25 cellular contexts compared by ENCODE assay signal in the genomic region with DNA sequence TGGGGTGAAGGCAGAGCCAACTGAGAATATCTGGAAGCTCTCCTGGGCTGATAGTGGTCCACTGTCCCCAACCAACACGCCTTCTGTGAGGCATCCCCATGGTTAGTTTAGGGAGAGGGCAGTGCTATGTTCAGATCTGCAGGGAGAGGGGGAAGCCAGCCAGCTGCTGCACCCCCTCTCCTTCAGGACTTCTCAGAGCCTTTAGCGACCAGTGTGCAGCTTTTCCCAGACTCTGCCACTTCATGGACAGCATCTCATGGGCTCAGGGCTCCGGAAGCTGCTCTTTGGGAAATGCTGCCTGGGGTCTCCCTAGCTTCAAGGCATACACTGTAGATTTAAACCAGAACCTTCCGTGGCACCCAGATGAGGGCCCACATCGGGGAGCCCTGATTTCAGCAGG. TPM values are rescaled to one million over a fixed set of nuclear protein-coding genes. Genes with fewer than 3 reads are reported as not detected.
DNase-seq lines count a peak whose midpoint lies in the region; ATAC-seq, FAIRE-seq and TF ChIP-seq lines count a peak whose summit lies in the region.
"Had no signal": no experiment of that assay in that cellular context is flagged by ENCODE, and none has a peak within 500 bp of the region (broad histone marks: within the 10 kb centered on the region; RNA-seq: fewer than 3 reads in every experiment).

No MANE protein-coding gene starts in this region.

- WGBS in K562 (ENCODE audit: insufficient coverage, low coverage, missing lambda C conversion rate), result 100% methylated on average over 5 of the region's 5 CpGs

- POLR2A ChIA-PET in K562 (lab: Yijun Ruan, JAX), result interaction anchor here (0.7 kb wide), 1 partner anchor 89 kb away, joined by 3 read pairs; no protein-coding TSS in a partner anchor

- H3K27me3 ChIP-seq in K562 (ENCODE audit: control insufficient read depth in 2 of 2, insufficient read depth in 2 of 2, low read length in 2 of 2), result no peaks in the 10 kb centered on the region
- H3K27me3 ChIP-seq: MG63 had no signal

- H3K9me3 ChIP-seq in K562 (replicated peaks; ENCODE audit: control insufficient read depth, insufficient read depth, low read depth, low read length), result no peaks in the 10 kb centered on the region
- H3K9me3 ChIP-seq: MG63 had no signal

- H2AFZ ChIP-seq in K562 (ENCODE audit: low read depth, low read length), result no peak overlapping the region
- H2AFZ ChIP-seq: GM23248 had no signal

- H3K36me3 Mint-ChIP-seq in T-helper 2 cell treated with Interferon-gamma antibody and Interleukin-4, amounts not matched to agents 5 μg/mL and 100 μg/mL, for 36 hours (ENCODE audit: low read depth), result peaks cover 53% of the 10 kb centered on the region
- H3K36me3 Mint-ChIP-seq in activated naive CD8-positive, alpha-beta T cell treated with anti-CD3 and anti-CD28 coated beads for 36 hours, result peaks cover 6% of the 10 kb centered on the region
- H3K36me3 Mint-ChIP-seq in activated naive CD8-positive, alpha-beta T cell treated with anti-CD3 and anti-CD28 coated beads, Interleukin-2, amount 50 U/mL, for 24 hours (ENCODE audit: low read depth), result peaks cover 14% of the 10 kb centered on the region

- no peak for TF ChIP-seq POLR2A in K562 (conservative IDR thresholded peaks at IDR 0.05)

- no peak overlapping the region for H3K27ac ChIP-seq in K562 (ENCODE audit: extremely low read depth, low read depth, low read length)
- H3K27ac ChIP-seq: 22Rv1, C4-2B, GM23248 had no signal

- no peaks in the 10 kb centered on the region for H3K27me3 Mint-ChIP-seq in T-helper 2 cell treated with Interferon-gamma antibody and Interleukin-4, amounts not matched to agents 5 μg/mL and 100 μg/mL, for 36 hours (ENCODE audit: low read depth)
- H3K27me3 Mint-ChIP-seq in activated naive CD8-positive, alpha-beta T cell treated with anti-CD3 and anti-CD28 coated beads for 36 hours, result no peaks in the 10 kb centered on the region
- no peaks in the 10 kb centered on the region for H3K27me3 Mint-ChIP-seq in activated naive CD8-positive, alpha-beta T cell treated with anti-CD3 and anti-CD28 coated beads, Interleukin-2, amount 50 U/mL, for 24 hours
- H3K27me3 Mint-ChIP-seq: B cell had no signal

- no peak overlapping the region for H3K4me2 ChIP-seq in K562 (ENCODE audit: insufficient read depth, low read length)

- H3K4me1 ChIP-seq in K562 (replicated peaks in 1 of 2; ENCODE audit: control insufficient read depth in 2 of 2, insufficient read depth in 2 of 2, low read length in 2 of 2), result peaks cover 0 to 2% of the 10 kb centered on the region in 2 experiments; a peak in 1 of 5 replicates

- H3K9ac ChIP-seq in K562 (ENCODE audit: insufficient read depth in 1 of 2, low read depth in 2 of 2, low read length in 2 of 2), result no peak overlapping the region; a peak in 1 of 4 replicates
- H3K9ac ChIP-seq: GM23248 had no signal

- H3K27ac Mint-ChIP-seq in T-helper 2 cell treated with Interferon-gamma antibody and Interleukin-4, amounts not matched to agents 5 μg/mL and 100 μg/mL, for 36 hours, result peak overlapping the region; percentile 31
- H3K27ac Mint-ChIP-seq in activated naive CD8-positive, alpha-beta T cell treated with anti-CD3 and anti-CD28 coated beads for 36 hours, result peak overlapping the region; percentile 20
- H3K27ac Mint-ChIP-seq in activated naive CD8-positive, alpha-beta T cell treated with anti-CD3 and anti-CD28 coated beads, Interleukin-2, amount 50 U/mL, for 24 hours, result no peak overlapping the region
- H3K27ac Mint-ChIP-seq: B cell had no signal

- H3K4me3 Mint-ChIP-seq in T-helper 2 cell treated with Interferon-gamma antibody and Interleukin-4, amounts not matched to agents 5 μg/mL and 100 μg/mL, for 36 hours, result no peak overlapping the region
- no peak overlapping the region for H3K4me3 Mint-ChIP-seq in activated naive CD8-positive, alpha-beta T cell treated with anti-CD3 and anti-CD28 coated beads for 36 hours
- no peak overlapping the region for H3K4me3 Mint-ChIP-seq in activated naive CD8-positive, alpha-beta T cell treated with anti-CD3 and anti-CD28 coated beads, Interleukin-2, amount 50 U/mL, for 24 hours
- H3K4me3 Mint-ChIP-seq: B cell had no signal

- H3K79me2 ChIP-seq in K562 (ENCODE audit: control insufficient read depth, insufficient read depth, low read length), result no peaks in the 10 kb centered on the region

- H3K9me3 Mint-ChIP-seq in T-helper 2 cell treated with Interferon-gamma antibody and Interleukin-4, amounts not matched to agents 5 μg/mL and 100 μg/mL, for 36 hours, result no peaks in the 10 kb centered on the region
- no peaks in the 10 kb centered on the region for H3K9me3 Mint-ChIP-seq in activated naive CD8-positive, alpha-beta T cell treated with anti-CD3 and anti-CD28 coated beads for 36 hours
- no peaks in the 10 kb centered on the region for H3K9me3 Mint-ChIP-seq in activated naive CD8-positive, alpha-beta T cell treated with anti-CD3 and anti-CD28 coated beads, Interleukin-2, amount 50 U/mL, for 24 hours

- no peaks in the 10 kb centered on the region for H4K20me1 ChIP-seq in K562 (replicated peaks; ENCODE audit: control insufficient read depth, insufficient read depth, low read length)

- no peak overlapping the region for H3K4me3 ChIP-seq in K562
- H3K4me3 ChIP-seq: GM23248, MG63 had no signal

- TF ChIP-seq EP300 in K562 (IDR thresholded peaks at IDR 0.05; ENCODE audit: low read length), result no peak

- ATAC-seq in activated naive CD8-positive, alpha-beta T cell treated with anti-CD3 and anti-CD28 coated beads, Interleukin-2, amount 50 U/mL, for 24 hours, result no peak
- no peak for ATAC-seq in K562
- ATAC-seq: PC-3 had no signal

- no peak for TF ChIP-seq RAD21 in K562 (CRISPR knock-in tag; conservative IDR thresholded peaks at IDR 0.05 in 1 of 2, IDR thresholded peaks at IDR 0.05 in 1 of 2)

- CTCF ChIA-PET in K562 (lab: Yijun Ruan, JAX; ENCODE audit: low intra/inter-chr PET ratio), result no interaction called here

- peaks cover 8% of the 10 kb centered on the region for H3K4me1 Mint-ChIP-seq in T-helper 2 cell treated with Interferon-gamma antibody and Interleukin-4, amounts not matched to agents 5 μg/mL and 100 μg/mL, for 36 hours (ENCODE audit: low read depth)
- H3K4me1 Mint-ChIP-seq in activated naive CD8-positive, alpha-beta T cell treated with anti-CD3 and anti-CD28 coated beads for 36 hours, result peaks cover 12% of the 10 kb centered on the region
- peaks cover 22% of the 10 kb centered on the region for H3K4me1 Mint-ChIP-seq in activated naive CD8-positive, alpha-beta T cell treated with anti-CD3 and anti-CD28 coated beads, Interleukin-2, amount 50 U/mL, for 24 hours

- H3K9me1 ChIP-seq in K562 (ENCODE audit: control insufficient read depth, insufficient read depth, low read length), result no peaks in the 10 kb centered on the region

- FAIRE-seq in K562 (lab: Jason Lieb, UNC), result no peak
- FAIRE-seq: GM18507, HTR-8/SVneo had no signal

- in situ Hi-C loops in K562 (cut with MboI), result no loop called here

- peaks cover 71% of the 10 kb centered on the region for H3K36me3 ChIP-seq in K562 (ENCODE audit: control insufficient read depth, insufficient read depth, low read length)

- no peak for TF ChIP-seq CTCF in K562 (IDR thresholded peaks at IDR 0.05 in 2 of 3, conservative IDR thresholded peaks at IDR 0.05 in 1 of 3; ENCODE audit: insufficient read depth in 2 of 3, low read depth in 1 of 3, low read length in 3 of 3)

- no TSS peak for BruUV-seq in K562 (replicated peaks; lab: Mats Ljungman, UMichigan)

- no peak for DNase-seq in T-helper 2 cell treated with Interferon-gamma antibody and Interleukin-4, amounts not matched to agents 5 μg/mL and 100 μg/mL, for 36 hours (ENCODE audit: low spot score)
- DNase-seq in T-helper 2 cell (no peak), K562 (ENCODE audit: extremely low read depth in 1 of 4, low spot score in 3 of 4) (no peak), cerebellum (ENCODE audit: low spot score) (no peak), SKM-1 treated with dmso at 0.1 percent for 144 hours (lab: John Stamatoyannopoulos, UW; ENCODE audit: unreplicated experiment) (no peak)
- no peak for DNase-seq in activated naive CD8-positive, alpha-beta T cell treated with anti-CD3 and anti-CD28 coated beads for 36 hours
- DNase-seq in activated naive CD8-positive, alpha-beta T cell treated with anti-CD3 and anti-CD28 coated beads, Interleukin-2, amount 50 U/mL, for 24 hours, result no peak
- DNase-seq: Calu3; DMS153; DND-41; GM23248; H7; KG1; MG63; NCI-H2029; NCI-H446; NCI-H526; NCI-H82; NK-92 treated with Interleukin-12 subunit alpha and Interleukin-12 subunit beta, amount 100 ng/mL, for 24 hours; PC-3 had no signal

- intact Hi-C loops in K562 (cut with micrococcal nuclease), result no loop called here

RNA-seq across cellular contexts. Expression of a gene that starts 33.5 kb away (rescaled TPM):
- total RNA-seq in activated naive CD8-positive, alpha-beta T cell treated with anti-CD3 and anti-CD28 coated beads for 36 hours, result 10 to 100 TPM; 14.3 to 14.8 TPM
- 12.5 and 36.8 TPM in 2 replicates for total RNA-seq in K562 (2011; cell fraction: chromatin; rRNA removed; ENCODE audit: low replicate concordance)
- total RNA-seq in K562 (2011; cell fraction: nucleolus; rRNA removed), result 63.2 and 77.4 TPM in 2 replicates
- 32.4 and 49.3 TPM in 2 replicates for total RNA-seq in K562 (2011; cell fraction: nucleoplasm; rRNA removed)
- 28.1 and 34.4 TPM in 2 replicates for total RNA-seq in K562 (2014; rRNA removed)
- 7.4 and 8.0 TPM in 2 replicates for total RNA-seq in K562 (2014; rRNA removed; fragmentation: Illumina TruSeq; extraction: Trizol)
- 22.7 and 23.5 TPM in 2 replicates for total RNA-seq in K562 (2015; rRNA removed; fragmentation: Illumina TruSeq; extraction: Trizol)
- 25.5 and 28.2 TPM in 2 replicates for total RNA-seq in K562 (2021)
- polyA plus RNA-seq in K562 (2011; rRNA removed), result 26.1 and 27.9 TPM in 2 replicates
- 33.2 and 47.1 TPM in 2 replicates for polyA plus RNA-seq in K562 (2011; cell fraction: cytosol; rRNA removed)
- 10.9 and 12.8 TPM in 2 replicates for polyA plus RNA-seq in K562 (2011; cell fraction: nucleus; rRNA removed)
- 28.9 and 42.7 TPM in 2 replicates for polyA plus RNA-seq in K562 (2012)
- polyA plus RNA-seq in K562 (2014; fragmentation: Illumina TruSeq; extraction: Trizol), result 9.6 and 18.6 TPM in 2 replicates
- 1 to 10 TPM in 1 of 2 experiments, under 1 TPM in 1; 0.86 to 5.9 TPM for polyA plus RNA-seq in K562 (2014; fragmentation: Nextera tagmentation; extraction: Ambion mirVana)
- 29.3 and 30.2 TPM in 2 replicates for polyA plus RNA-seq in K562 (2014; rRNA removed)
- polyA minus RNA-seq in K562 (2011; rRNA and poly(A)+ RNA removed), result 11.8 and 20.7 TPM in 2 replicates
- 14.7 and 14.8 TPM in 2 replicates for polyA minus RNA-seq in K562 (2011; cell fraction: cytosol; rRNA and poly(A)+ RNA removed)
- 4.3 and 6.6 TPM in 2 replicates for polyA minus RNA-seq in K562 (2011; cell fraction: nucleus; rRNA and poly(A)+ RNA removed)
- total RNA-seq in cerebellum, result 8.0 TPM

RNA-seq across cellular contexts. Expression of a gene that starts 45.7 kb away (rescaled TPM):
- total RNA-seq in activated naive CD8-positive, alpha-beta T cell treated with anti-CD3 and anti-CD28 coated beads for 36 hours, result 1 to 10 TPM; 1.8 to 2.0 TPM
- 0.83 TPM in 1 of 2 replicates, not detected in the other for total RNA-seq in K562 (2011; cell fraction: chromatin; rRNA removed; ENCODE audit: low replicate concordance)
- 0.50 TPM in 1 of 2 replicates, not detected in the other for total RNA-seq in K562 (2011; cell fraction: nucleolus; rRNA removed)
- total RNA-seq in K562 (2011; cell fraction: nucleoplasm; rRNA removed), result not detected in 2 replicates
- total RNA-seq in K562 (2014; rRNA removed) (0.16 TPM in 1 of 2 replicates, not detected in the other), K562 (2014; rRNA removed; fragmentation: Illumina TruSeq; extraction: Trizol) (not detected in 2 replicates), K562 (2015; rRNA removed; fragmentation: Illumina TruSeq; extraction: Trizol) (not detected in 2 replicates), K562 (2021) (0.18 and 0.29 TPM in 2 replicates), cerebellum (0.54 TPM)
- polyA plus RNA-seq in K562 (2011; rRNA removed) (0.14 and 0.31 TPM in 2 replicates), K562 (2014; fragmentation: Illumina TruSeq; extraction: Trizol) (not detected in 2 replicates), K562 (2014; fragmentation: Nextera tagmentation; extraction: Ambion mirVana) (not detected), K562 (2014; rRNA removed) (0.53 TPM in 1 of 2 replicates, not detected in the other)
- 0.19 and 0.22 TPM in 2 replicates for polyA plus RNA-seq in K562 (2011; cell fraction: cytosol; rRNA removed)
- polyA plus RNA-seq in K562 (2011; cell fraction: nucleus; rRNA removed), result 0.10 and 0.34 TPM in 2 replicates
- 0.27 and 0.40 TPM in 2 replicates for polyA plus RNA-seq in K562 (2012)
- not detected in 2 replicates for polyA minus RNA-seq in K562 (2011; rRNA and poly(A)+ RNA removed)
- polyA minus RNA-seq in K562 (2011; cell fraction: cytosol; rRNA and poly(A)+ RNA removed), result not detected in 2 replicates
- polyA minus RNA-seq in K562 (2011; cell fraction: nucleus; rRNA and poly(A)+ RNA removed), result 0.27 and 0.56 TPM in 2 replicates
- total RNA-seq: Calu3 had no signal
